ENCODE assay signal across 26 cellular contexts in genomic region chr7:15166620-15167019, GRCh38.
"Had no signal": no experiment of that assay in that cellular context is flagged by ENCODE, and none has a peak within 500 bp of the region (broad histone marks: within the 10 kb centered on the region; RNA-seq: fewer than 3 reads in every experiment).

No MANE protein-coding gene starts in this region.

- H3K9me3 ChIP-seq: colonic mucosa, esophagus muscularis mucosa, esophagus squamous epithelium, gastrocnemius medialis, gastroesophageal sphincter, heart left ventricle had no signal

- H3K4me2 ChIP-seq: hepatocyte had no signal

- DNase-seq: colonic mucosa; cortex of kidney; dermis blood vessel endothelial cell; dorsolateral prefrontal cortex; effector CD4-positive, alpha-beta T cell; effector CD8-positive, alpha-beta T cell; effector memory CD4-positive, alpha-beta T cell; effector memory CD8-positive, alpha-beta T cell; endodermal cell; erythroblast; esophagus squamous epithelium; foreskin fibroblast; foreskin keratinocyte; foreskin melanocyte; gastrocnemius medialis; glutamatergic neuron; head of caudate nucleus; heart left ventricle; heart right ventricle had no signal

- H2AFZ ChIP-seq: hepatocyte had no signal

- H3K27ac Mint-ChIP-seq: dendritic cell treated with granulocyte-macrophage colony-stimulating factor and Interleukin-4, amounts not matched to agents 40 ng/mL and 50 ng/mL, for 4 days; effector memory CD8-positive, alpha-beta T cell; endodermal cell had no signal

- H3K36me3 ChIP-seq: colonic mucosa, esophagus muscularis mucosa, esophagus squamous epithelium, gastrocnemius medialis, gastroesophageal sphincter, heart left ventricle, heart right ventricle had no signal

- H3K4me3 ChIP-seq: colonic mucosa, coronary artery, dorsolateral prefrontal cortex, esophagus muscularis mucosa, esophagus squamous epithelium, gastrocnemius medialis, gastroesophageal sphincter, heart left ventricle, heart right ventricle, hepatocyte had no signal

- ATAC-seq: effector memory CD8-positive, alpha-beta T cell; esophagus mucosa; foreskin keratinocyte; gastrocnemius medialis; gastroesophageal sphincter; heart left ventricle; heart right ventricle had no signal

- H3K4me1 ChIP-seq: colonic mucosa, esophagus muscularis mucosa, esophagus squamous epithelium, foreskin keratinocyte, gastrocnemius medialis, gastroesophageal sphincter, heart left ventricle, heart right ventricle had no signal

- H3K4me1 Mint-ChIP-seq: endodermal cell had no signal

- H3K4me3 Mint-ChIP-seq: dendritic cell treated with granulocyte-macrophage colony-stimulating factor and Interleukin-4, amounts not matched to agents 40 ng/mL and 50 ng/mL, for 4 days; effector memory CD8-positive, alpha-beta T cell; endodermal cell had no signal

- H3K79me2 ChIP-seq: hepatocyte had no signal

- H3K27me3 Mint-ChIP-seq: dendritic cell treated with granulocyte-macrophage colony-stimulating factor and Interleukin-4, amounts not matched to agents 40 ng/mL and 50 ng/mL, for 4 days; effector memory CD8-positive, alpha-beta T cell had no signal

- H3K27ac ChIP-seq: colonic mucosa, coronary artery, dorsolateral prefrontal cortex, epithelial cell of prostate, esophagus muscularis mucosa, esophagus squamous epithelium, foreskin keratinocyte, gastrocnemius medialis, gastroesophageal sphincter, heart left ventricle, heart right ventricle, hepatocyte had no signal

- H3K27me3 ChIP-seq: colonic mucosa, dorsolateral prefrontal cortex, esophagus muscularis mucosa, esophagus squamous epithelium, foreskin keratinocyte, gastrocnemius medialis, gastroesophageal sphincter, heart left ventricle, heart right ventricle, hepatocyte had no signal
